In the genomic region with DNA sequence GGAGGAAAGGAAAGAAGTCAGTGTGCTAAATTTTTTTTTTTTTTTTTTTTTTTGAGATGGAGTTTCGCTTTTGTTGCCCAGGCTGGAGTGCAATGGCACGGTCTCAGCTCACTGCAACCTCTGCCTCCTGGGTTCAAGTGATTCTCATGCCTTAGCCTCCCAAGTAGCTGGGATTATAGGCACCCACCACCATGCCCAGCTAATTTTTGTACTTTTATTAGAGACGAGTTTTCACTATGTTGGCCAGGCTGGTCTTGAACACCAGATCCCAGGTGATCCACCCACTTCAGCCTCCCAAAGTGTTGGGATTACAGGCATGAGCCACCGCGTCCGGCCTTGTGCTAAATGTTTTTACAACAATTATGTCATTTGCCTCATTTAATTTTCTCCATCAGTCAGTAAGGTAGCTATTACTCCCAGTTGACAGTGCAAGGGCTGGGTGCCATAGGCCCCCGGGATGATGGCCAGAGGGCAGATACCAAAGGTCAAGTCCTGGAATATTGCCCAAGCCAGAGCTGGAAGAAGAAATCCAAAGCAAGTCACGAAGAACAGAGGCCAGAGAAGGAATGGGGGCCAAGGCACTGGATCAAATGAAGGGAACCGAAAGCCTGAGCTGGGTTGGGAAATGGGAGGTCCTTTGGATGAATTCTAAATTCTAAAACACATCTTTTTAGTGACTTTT, we compare ENCODE assay signal across 7 cellular contexts. TPM values are rescaled to one million over a fixed set of nuclear protein-coding genes. Genes with fewer than 3 reads are reported as not detected.
A peak's percentile ranks its signal among the peaks of the same experiment; 100 is the strongest.
DNase-seq lines count a peak whose midpoint lies in the region; ATAC-seq and TF ChIP-seq lines count a peak whose summit lies in the region.
"Not testable (repeated sequence)": the region's sequence is repeated elsewhere in the genome, so short reads cannot be mapped to it uniquely, and the experiment has no call there.

No MANE protein-coding gene starts in this region.

- DNase-seq in MG63, result peak; percentile 78
- peak; percentile 46 to 68 (median 60) for DNase-seq in body of pancreas
- peak; percentile 40 for DNase-seq in fibroblast of villous mesenchyme (ENCODE audit: low read depth)
- DNase-seq in hepatocyte (ENCODE audit: low spot score), result peak; percentile 23
- not testable (repeated sequence) for DNase-seq in mesenchymal stem cell
- peak; percentile 73 for DNase-seq in sciatic nerve (ENCODE audit: low spot score)
- DNase-seq in tibial artery, result peak; percentile 79 to 86

- peak overlapping the region; percentile 44 for H2BK5ac ChIP-seq in mesenchymal stem cell (ENCODE audit: low read depth, low read length, poor library complexity, severe bottlenecking)

- not testable (repeated sequence) for H3K79me1 ChIP-seq in mesenchymal stem cell (replicated peaks; ENCODE audit: low read length, poor library complexity, severe bottlenecking)

- not testable (repeated sequence) for H3K18ac ChIP-seq in mesenchymal stem cell (ENCODE audit: low read depth in 1 of 2, low read length in 2 of 2)

- not testable (repeated sequence) for H3K14ac ChIP-seq in mesenchymal stem cell (ENCODE audit: low read length in 2 of 2)

- peak overlapping the region; percentile 80 for H2AK5ac ChIP-seq in mesenchymal stem cell (ENCODE audit: low read length, severe bottlenecking)

- not testable (repeated sequence) for H3K79me2 ChIP-seq in hepatocyte

- H2AFZ ChIP-seq in hepatocyte; mesenchymal stem cell (ENCODE audit: low read depth, low read length): not testable (repeated sequence)

- H4K91ac ChIP-seq in mesenchymal stem cell (ENCODE audit: low read length), result not testable (repeated sequence)

- TF ChIP-seq CTCF in body of pancreas (IDR thresholded peaks at IDR 0.05); fibroblast of villous mesenchyme (IDR thresholded peaks at IDR 0.05; ENCODE audit: insufficient read depth, low read depth, low read length); hepatocyte (IDR thresholded peaks at IDR 0.05; ENCODE audit: poor library complexity); tibial artery (IDR thresholded peaks at IDR 0.05): not testable (repeated sequence)

- not testable (repeated sequence) for H2BK15ac ChIP-seq in mesenchymal stem cell (ENCODE audit: low read depth, poor library complexity, severe bottlenecking)

- H3K9ac ChIP-seq in mesenchymal stem cell (ENCODE audit: low read length), result peak overlapping the region; percentile 21

- not testable (repeated sequence) for H3K27me3 ChIP-seq in MG63; body of pancreas; hepatocyte; mesenchymal stem cell (ENCODE audit: control insufficient read depth in 1 of 2, insufficient read depth in 1 of 2, low read length in 2 of 2); tibial artery

- H3K9me2 ChIP-seq in hepatocyte (replicated peaks; ENCODE audit: insufficient read depth), result not testable (repeated sequence)

- not testable (repeated sequence) for H3K36me3 ChIP-seq in MG63; body of pancreas (replicated peaks in 1 of 2; ENCODE audit: insufficient read depth in 1 of 2, low read depth in 2 of 2); hepatocyte (replicated peaks; ENCODE audit: insufficient read depth, low read depth); mesenchymal stem cell (ENCODE audit: control insufficient read depth in 1 of 2, insufficient read depth in 2 of 2, low read depth in 1 of 2, low read length in 2 of 2); tibial artery

- not testable (repeated sequence) for H3K4me1 ChIP-seq in body of pancreas; hepatocyte (ENCODE audit: insufficient read depth); mesenchymal stem cell (ENCODE audit: control insufficient read depth, insufficient read depth, low read depth, low read length)
- H3K4me1 ChIP-seq in tibial artery, result peaks cover 0 to 18% (median 4%) of the 10 kb centered on the region in 4 donors

- WGBS in body of pancreas, 2 donors, result 63 to 65% methylated on average over 9 of the region's 9 CpGs
- WGBS in hepatocyte (ENCODE audit: low lambda C conversion rate, missing lambda C conversion rate), result 92% methylated on average over 9 of the region's 9 CpGs
- 94% methylated on average over 9 of the region's 9 CpGs for WGBS in mesenchymal stem cell

- intact Hi-C loops in body of pancreas (cut with DNase I); sciatic nerve (cut with DNase I); tibial artery (cut with DNase I; ENCODE audit: low total_unique reads): not testable (repeated sequence)

- H4K8ac ChIP-seq in mesenchymal stem cell (ENCODE audit: low read length), result not testable (repeated sequence)

- H3K4me2 ChIP-seq in hepatocyte; mesenchymal stem cell (ENCODE audit: low read length, poor library complexity, severe bottlenecking): not testable (repeated sequence)

- not testable (repeated sequence) for TF ChIP-seq POLR2A in body of pancreas (IDR thresholded peaks at IDR 0.05)

- not testable (repeated sequence) for H3K23ac ChIP-seq in mesenchymal stem cell (ENCODE audit: low read length in 2 of 2)

- ATAC-seq in body of pancreas, result peak; percentile 69
- ATAC-seq in sciatic nerve, result peak; percentile 85

- not testable (repeated sequence) for H4K20me1 ChIP-seq in hepatocyte (ENCODE audit: insufficient read depth, poor library complexity, severe bottlenecking)

- H3K27ac ChIP-seq in body of pancreas, result peak overlapping the region in 2 of 4 donors; percentile 16 to 28
- H3K27ac ChIP-seq in hepatocyte; mesenchymal stem cell (ENCODE audit: low read length, poor library complexity, severe bottlenecking): not testable (repeated sequence)
- H3K27ac ChIP-seq in tibial artery, result peak overlapping the region in 1 of 2 donors; percentile 9

- H3K9me3 ChIP-seq in MG63; body of pancreas; hepatocyte (ENCODE audit: low read depth); mesenchymal stem cell (ENCODE audit: control insufficient read depth, low read length); tibial artery: not testable (repeated sequence)

- H2BK12ac ChIP-seq in mesenchymal stem cell (ENCODE audit: low read length in 2 of 2), result not testable (repeated sequence)

- H3K4me3 ChIP-seq in MG63; body of pancreas; fibroblast of villous mesenchyme (ENCODE audit: low read depth, low read length); hepatocyte; mesenchymal stem cell (ENCODE audit: insufficient read depth in 1 of 2, low read depth in 1 of 2, low read length in 2 of 2); tibial artery: not testable (repeated sequence)

- H3K4ac ChIP-seq in mesenchymal stem cell (ENCODE audit: low read depth in 1 of 2, low read length in 2 of 2), result not testable (repeated sequence)

- H2BK120ac ChIP-seq in mesenchymal stem cell (ENCODE audit: low read depth, low read length), result not testable (repeated sequence)

RNA-seq across cellular contexts. Expression of a gene that starts 26.9 kb away (rescaled TPM):
- total RNA-seq in MG63 (2014; rRNA removed; shearing (Covaris generic); ENCODE audit: low replicate concordance), result 17.7 and 20.4 TPM in 2 replicates
- 10 to 100 TPM; 18.1 to 18.9 TPM for total RNA-seq in body of pancreas
- total RNA-seq in fibroblast of villous mesenchyme, result 53.5 and 83.3 TPM in 2 replicates
- 47.6 and 53.8 TPM in 2 replicates for total RNA-seq in hepatocyte
- 9.1 and 10.1 TPM in 2 replicates for polyA plus RNA-seq in hepatocyte
- 19.4 TPM for polyA plus RNA-seq in mesenchymal stem cell (2013, experiment 1 of 2)
- polyA plus RNA-seq in mesenchymal stem cell (2013, experiment 2 of 2), result 20.0 TPM
- 50.1 TPM for total RNA-seq in sciatic nerve

RNA-seq across cellular contexts. Expression of a gene that starts 27.6 kb away (rescaled TPM):
- total RNA-seq in MG63 (2014; rRNA removed; shearing (Covaris generic); ENCODE audit: low replicate concordance), result 1.9 and 11.8 TPM in 2 replicates
- total RNA-seq in body of pancreas, result 10 to 100 TPM in 1 of 2 donors, 1 to 10 TPM in 1; 8.6 to 13.7 TPM
- total RNA-seq in fibroblast of villous mesenchyme, result 5.6 and 6.1 TPM in 2 replicates
- 14.0 and 19.5 TPM in 2 replicates for total RNA-seq in hepatocyte
- polyA plus RNA-seq in hepatocyte, result 5.2 and 9.1 TPM in 2 replicates
- polyA plus RNA-seq in mesenchymal stem cell (2013, experiment 1 of 2), result 6.7 TPM
- 7.0 TPM for polyA plus RNA-seq in mesenchymal stem cell (2013, experiment 2 of 2)
- 13.3 TPM for total RNA-seq in sciatic nerve
